Comparison of ENCODE assay signal across 19 cellular contexts in the genomic region with DNA sequence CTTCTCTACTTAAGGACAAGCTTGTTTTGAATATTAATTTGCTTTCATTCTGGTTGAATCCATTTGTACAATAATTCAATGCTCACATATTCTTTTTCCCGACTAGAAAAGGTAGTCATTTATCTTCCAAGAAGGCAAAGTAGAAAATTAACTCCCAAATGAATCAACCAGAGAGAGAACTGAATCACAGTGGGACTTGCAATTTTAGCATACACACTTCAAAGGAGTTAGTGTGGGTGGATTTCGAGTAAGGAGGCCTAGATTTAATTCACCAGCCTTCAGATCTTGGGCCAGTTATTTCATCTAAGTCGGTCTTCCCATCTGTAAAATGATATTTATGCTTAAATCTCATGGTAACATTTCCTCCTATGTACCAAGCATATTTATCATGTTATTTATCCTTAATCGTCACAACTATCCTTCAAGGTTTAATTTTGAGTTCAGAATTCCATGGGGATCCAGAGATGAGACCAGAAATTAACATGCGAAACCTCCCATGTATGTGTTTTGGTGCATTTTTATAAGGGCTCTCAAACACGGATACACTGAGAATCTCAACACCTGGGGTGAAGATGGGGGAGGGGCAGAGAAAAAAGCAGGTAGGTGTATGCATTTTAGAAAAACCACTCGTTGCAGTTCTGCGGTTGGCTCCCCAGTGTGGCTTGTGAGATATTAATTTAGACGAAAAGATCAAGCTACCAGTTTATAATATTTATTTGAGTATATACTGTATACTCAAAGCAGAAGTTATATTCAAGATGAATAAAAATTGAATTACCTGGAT. TPM values are rescaled to one million over a fixed set of nuclear protein-coding genes. Genes with fewer than 3 reads are reported as not detected.
"Had no signal": no experiment of that assay in that cellular context is flagged by ENCODE, and none has a peak within 500 bp of the region (broad histone marks: within the 10 kb centered on the region; RNA-seq: fewer than 3 reads in every experiment).

No MANE protein-coding gene starts in this region.

- H3K9me3 Mint-ChIP-seq: effector memory CD8-positive, alpha-beta T cell had no signal

- FAIRE-seq: urothelium cell line had no signal

- H3K9me3 ChIP-seq: lower lobe of right lung, spleen, tibial nerve had no signal

- H3K27me3 Mint-ChIP-seq: activated naive CD8-positive, alpha-beta T cell; effector memory CD8-positive, alpha-beta T cell; naive thymus-derived CD8-positive, alpha-beta T cell; stimulated activated naive B cell treated with anti-CD40 and anti-IgM and Interleukin-4, amounts not matched to agents 10 μg/mL and 1 μg/mL and 100 μg/mL, for 72 hours had no signal

- H3K27me3 ChIP-seq: hepatocyte, spleen, tibial nerve had no signal

- H3K4me1 Mint-ChIP-seq: stimulated activated naive B cell treated with anti-CD40 and anti-IgM and Interleukin-4, amounts not matched to agents 10 μg/mL and 1 μg/mL and 100 μg/mL, for 72 hours had no signal

- H3K4me3 ChIP-seq: hepatocyte, lower lobe of right lung, spleen, tibial nerve had no signal

- H3K4me1 ChIP-seq: lower lobe of right lung had no signal

- H3K27ac Mint-ChIP-seq: activated naive CD8-positive, alpha-beta T cell; activated T-helper 2 cell treated with anti-CD3 and anti-CD28 coated beads, Interferon-gamma antibody, Interleukin-2, Interleukin-4, amounts not matched to agents 10 μg/mL and 5 μg/mL and 100 μg/mL, durations not matched to agents 14 hours and 24 hours and 36 hours; effector memory CD8-positive, alpha-beta T cell; stimulated activated naive B cell treated with anti-CD40 and anti-IgM and Interleukin-4, amounts not matched to agents 10 μg/mL and 1 μg/mL and 100 μg/mL, for 72 hours had no signal

- H3K4me3 Mint-ChIP-seq: activated naive CD8-positive, alpha-beta T cell; effector memory CD8-positive, alpha-beta T cell; naive thymus-derived CD8-positive, alpha-beta T cell; stimulated activated naive B cell treated with anti-CD40 and anti-IgM and Interleukin-4, amounts not matched to agents 10 μg/mL and 1 μg/mL and 100 μg/mL, for 72 hours had no signal

- H3K79me2 ChIP-seq: hepatocyte had no signal

- H2AFZ ChIP-seq: hepatocyte had no signal

- H3K4me2 ChIP-seq: hepatocyte had no signal

- DNase-seq: activated CD4-positive, alpha-beta T cell treated with anti-CD3 and anti-CD28 coated beads, Interleukin-2, amount 50 U/mL, for 4 hours; activated CD4-positive, CD25-positive, alpha-beta regulatory T cell treated with anti-CD3 and anti-CD28 coated beads, Interleukin-2, amount 50 U/mL, for 72 hours; dermis blood vessel endothelial cell; effector memory CD8-positive, alpha-beta T cell; foreskin fibroblast; lower lobe of right lung; naive thymus-derived CD8-positive, alpha-beta T cell; spleen; stimulated activated CD4-positive, alpha-beta T cell treated with anti-CD3 and anti-CD28 coated beads, Interleukin-4, amount 100 ng/mL, for 4 hours; stimulated activated naive B cell treated with anti-CD40 and anti-IgM and Interleukin-4, amounts not matched to agents 10 μg/mL and 1 μg/mL and 100 μg/mL, for 72 hours; substantia nigra had no signal

- H3K27ac ChIP-seq: hepatocyte, lower lobe of right lung, spleen, tibial nerve, VCaP had no signal

- ATAC-seq: effector memory CD8-positive, alpha-beta T cell; lower lobe of right lung; naive thymus-derived CD8-positive, alpha-beta T cell; stimulated activated naive B cell treated with anti-CD40 and anti-IgM and Interleukin-4, amounts not matched to agents 10 μg/mL and 1 μg/mL and 100 μg/mL, for 72 hours had no signal

RNA-seq across cellular contexts. Expression of a gene that starts 38.9 kb away (rescaled TPM):
- total RNA-seq: cardiac septum; dermis blood vessel endothelial cell; hepatocyte; lower lobe of right lung; mesenteric fat pad; naive thymus-derived CD8-positive, alpha-beta T cell; spleen; tibial nerve had no signal
